Comparison of ENCODE assay signal across 1 cellular context in the genomic region with DNA sequence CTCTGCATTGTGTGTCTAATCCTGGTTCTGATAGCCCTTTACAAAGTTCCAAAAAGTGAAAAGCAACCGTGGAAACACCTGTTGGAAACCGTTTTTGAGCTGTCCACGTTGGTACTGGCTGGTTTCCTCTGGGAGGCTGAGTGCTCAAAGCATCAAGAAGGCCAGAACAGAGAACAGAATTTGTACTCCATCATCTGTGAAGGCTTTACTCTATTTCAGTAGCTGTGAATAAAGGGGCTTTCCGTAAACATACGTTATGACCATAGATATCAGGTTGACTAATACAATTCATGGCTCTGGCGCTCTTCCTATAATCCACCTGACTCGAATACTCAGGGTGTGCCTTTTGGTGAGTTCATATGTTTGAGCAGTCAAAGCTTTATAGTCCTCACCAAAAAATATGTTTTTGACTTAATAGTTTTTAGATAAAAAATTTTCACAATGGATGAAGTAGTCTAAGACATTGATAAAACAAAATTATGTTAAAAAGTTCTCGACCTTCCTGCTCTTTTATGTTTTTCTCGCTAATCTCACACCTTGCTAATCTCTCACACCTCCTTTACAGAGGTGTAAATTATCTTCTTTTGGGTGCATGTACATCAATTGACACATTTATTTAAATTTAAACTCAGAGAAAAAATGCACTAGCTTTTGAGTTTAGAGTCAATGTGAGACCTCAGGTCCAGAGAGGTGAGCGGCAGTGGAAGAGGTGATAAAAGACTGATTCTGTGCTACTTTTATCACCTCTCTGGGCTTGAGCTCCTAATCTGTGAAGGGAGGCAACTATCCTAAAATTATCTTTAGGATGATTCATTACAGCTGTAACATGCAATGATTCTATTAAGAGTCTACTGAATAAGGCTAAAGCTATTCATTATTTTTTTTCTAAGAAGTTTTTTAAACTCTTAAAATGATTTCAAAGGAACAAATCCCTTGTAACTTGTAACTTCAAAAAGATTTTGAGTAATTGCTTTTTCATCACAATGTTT.
A peak's percentile ranks its signal among the peaks of the same experiment; 100 is the strongest.
TF ChIP-seq lines count a peak whose summit lies in the region.

No MANE protein-coding gene starts in this region.

TF ChIP-seq in GM12878, 131 proteins besides CTCF, POLR2A, EP300 and RAD21 (continued from another document and continues in another):
- TF ChIP-seq, protein P1, sequence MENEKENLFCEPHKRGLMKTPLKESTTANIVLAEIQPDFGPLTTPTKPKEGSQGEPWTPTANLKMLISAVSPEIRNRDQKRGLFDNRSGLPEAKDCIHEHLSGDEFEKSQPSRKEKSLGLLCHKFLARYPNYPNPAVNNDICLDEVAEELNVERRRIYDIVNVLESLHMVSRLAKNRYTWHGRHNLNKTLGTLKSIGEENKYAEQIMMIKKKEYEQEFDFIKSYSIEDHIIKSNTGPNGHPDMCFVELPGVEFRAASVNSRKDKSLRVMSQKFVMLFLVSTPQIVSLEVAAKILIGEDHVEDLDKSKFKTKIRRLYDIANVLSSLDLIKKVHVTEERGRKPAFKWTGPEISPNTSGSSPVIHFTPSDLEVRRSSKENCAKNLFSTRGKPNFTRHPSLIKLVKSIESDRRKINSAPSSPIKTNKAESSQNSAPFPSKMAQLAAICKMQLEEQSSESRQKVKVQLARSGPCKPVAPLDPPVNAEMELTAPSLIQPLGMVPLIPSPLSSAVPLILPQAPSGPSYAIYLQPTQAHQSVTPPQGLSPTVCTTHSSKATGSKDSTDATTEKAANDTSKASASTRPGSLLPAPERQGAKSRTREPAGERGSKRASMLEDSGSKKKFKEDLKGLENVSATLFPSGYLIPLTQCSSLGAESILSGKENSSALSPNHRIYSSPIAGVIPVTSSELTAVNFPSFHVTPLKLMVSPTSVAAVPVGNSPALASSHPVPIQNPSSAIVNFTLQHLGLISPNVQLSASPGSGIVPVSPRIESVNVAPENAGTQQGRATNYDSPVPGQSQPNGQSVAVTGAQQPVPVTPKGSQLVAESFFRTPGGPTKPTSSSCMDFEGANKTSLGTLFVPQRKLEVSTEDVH (IDR thresholded peaks at IDR 0.05; ENCODE audit: low read depth, partially characterized antibody), result no peak
- TF ChIP-seq IKZF2 (IDR thresholded peaks at IDR 0.05), result peak; percentile 44 to 47
- TF ChIP-seq HDGF (IDR thresholded peaks at IDR 0.05), result no peak
- TF ChIP-seq TAF1 (IDR thresholded peaks at IDR 0.05; ENCODE audit: borderline replicate concordance, low read depth, low read length), result no peak
- TF ChIP-seq IRF4 (IDR thresholded peaks at IDR 0.05; ENCODE audit: low read depth, low read length), result peak; percentile 64; the same call in 1 of the 2 replicates
- TF ChIP-seq WRNIP1 (IDR thresholded peaks at IDR 0.05; ENCODE audit: borderline replicate concordance, low read depth, low read length), result no peak
- peak; percentile 71; the same call in 1 of the 2 replicates for TF ChIP-seq EED (IDR thresholded peaks at IDR 0.05; ENCODE audit: low read depth)
- TF ChIP-seq RCOR1 (conservative IDR thresholded peaks at IDR 0.05; ENCODE audit: low read depth, low read length), result no peak
- TF ChIP-seq TCF7 (IDR thresholded peaks at IDR 0.05; ENCODE audit: borderline replicate concordance), result no peak
- TF ChIP-seq, protein P2, sequence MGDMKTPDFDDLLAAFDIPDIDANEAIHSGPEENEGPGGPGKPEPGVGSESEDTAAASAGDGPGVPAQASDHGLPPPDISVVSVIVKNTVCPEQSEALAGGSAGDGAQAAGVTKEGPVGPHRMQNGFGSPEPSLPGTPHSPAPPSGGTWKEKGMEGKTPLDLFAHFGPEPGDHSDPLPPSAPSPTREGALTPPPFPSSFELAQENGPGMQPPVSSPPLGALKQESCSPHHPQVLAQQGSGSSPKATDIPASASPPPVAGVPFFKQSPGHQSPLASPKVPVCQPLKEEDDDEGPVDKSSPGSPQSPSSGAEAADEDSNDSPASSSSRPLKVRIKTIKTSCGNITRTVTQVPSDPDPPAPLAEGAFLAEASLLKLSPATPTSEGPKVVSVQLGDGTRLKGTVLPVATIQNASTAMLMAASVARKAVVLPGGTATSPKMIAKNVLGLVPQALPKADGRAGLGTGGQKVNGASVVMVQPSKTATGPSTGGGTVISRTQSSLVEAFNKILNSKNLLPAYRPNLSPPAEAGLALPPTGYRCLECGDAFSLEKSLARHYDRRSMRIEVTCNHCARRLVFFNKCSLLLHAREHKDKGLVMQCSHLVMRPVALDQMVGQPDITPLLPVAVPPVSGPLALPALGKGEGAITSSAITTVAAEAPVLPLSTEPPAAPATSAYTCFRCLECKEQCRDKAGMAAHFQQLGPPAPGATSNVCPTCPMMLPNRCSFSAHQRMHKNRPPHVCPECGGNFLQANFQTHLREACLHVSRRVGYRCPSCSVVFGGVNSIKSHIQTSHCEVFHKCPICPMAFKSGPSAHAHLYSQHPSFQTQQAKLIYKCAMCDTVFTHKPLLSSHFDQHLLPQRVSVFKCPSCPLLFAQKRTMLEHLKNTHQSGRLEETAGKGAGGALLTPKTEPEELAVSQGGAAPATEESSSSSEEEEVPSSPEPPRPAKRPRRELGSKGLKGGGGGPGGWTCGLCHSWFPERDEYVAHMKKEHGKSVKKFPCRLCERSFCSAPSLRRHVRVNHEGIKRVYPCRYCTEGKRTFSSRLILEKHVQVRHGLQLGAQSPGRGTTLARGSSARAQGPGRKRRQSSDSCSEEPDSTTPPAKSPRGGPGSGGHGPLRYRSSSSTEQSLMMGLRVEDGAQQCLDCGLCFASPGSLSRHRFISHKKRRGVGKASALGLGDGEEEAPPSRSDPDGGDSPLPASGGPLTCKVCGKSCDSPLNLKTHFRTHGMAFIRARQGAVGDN (IDR thresholded peaks at IDR 0.05), result peak; percentile 59
- no peak for TF ChIP-seq MYC (IDR thresholded peaks at IDR 0.05; ENCODE audit: insufficient read depth, insufficient read length, insufficient replicate concordance, low read length, severe bottlenecking)
- TF ChIP-seq MXI1 (IDR thresholded peaks at IDR 0.05; ENCODE audit: low read depth, low read length), result 0 out of 2 replicates have a peak, but pooled peaks have one; percentile 37
- TF ChIP-seq FOS (IDR thresholded peaks at IDR 0.05; ENCODE audit: borderline replicate concordance, extremely low read depth, insufficient read length), result no peak
- TF ChIP-seq POLR2AphosphoS5 (IDR thresholded peaks at IDR 0.05; ENCODE audit: low read length), result peak; percentile 25; the same call in 1 of the 2 replicates
- peak; percentile 81 for TF ChIP-seq JUNB (IDR thresholded peaks at IDR 0.05)
- 0 out of 2 replicates have a peak, but pooled peaks have one; percentile 13 for TF ChIP-seq CREB1 (IDR thresholded peaks at IDR 0.05; ENCODE audit: low read depth)
- TF ChIP-seq NR2C2 (IDR thresholded peaks at IDR 0.05; ENCODE audit: borderline replicate concordance, control insufficient read depth, insufficient read length, low read depth), result no peak
- TF ChIP-seq SREBF1 (IDR thresholded peaks at IDR 0.05; ENCODE audit: low read length), result no peak
- no peak for TF ChIP-seq STAT3 (IDR thresholded peaks at IDR 0.05; ENCODE audit: low read depth, low read length)
- TF ChIP-seq NFXL1 (IDR thresholded peaks at IDR 0.05; ENCODE audit: borderline replicate concordance), result no peak
- TF ChIP-seq SUPT20H (IDR thresholded peaks at IDR 0.05; ENCODE audit: borderline replicate concordance, control insufficient read depth, low read depth, low read length), result no peak
- no peak for TF ChIP-seq ZBED1 (IDR thresholded peaks at IDR 0.05; ENCODE audit: borderline replicate concordance)
- TF ChIP-seq ZNF217 (IDR thresholded peaks at IDR 0.05), result no peak
- TF ChIP-seq, protein P3, sequence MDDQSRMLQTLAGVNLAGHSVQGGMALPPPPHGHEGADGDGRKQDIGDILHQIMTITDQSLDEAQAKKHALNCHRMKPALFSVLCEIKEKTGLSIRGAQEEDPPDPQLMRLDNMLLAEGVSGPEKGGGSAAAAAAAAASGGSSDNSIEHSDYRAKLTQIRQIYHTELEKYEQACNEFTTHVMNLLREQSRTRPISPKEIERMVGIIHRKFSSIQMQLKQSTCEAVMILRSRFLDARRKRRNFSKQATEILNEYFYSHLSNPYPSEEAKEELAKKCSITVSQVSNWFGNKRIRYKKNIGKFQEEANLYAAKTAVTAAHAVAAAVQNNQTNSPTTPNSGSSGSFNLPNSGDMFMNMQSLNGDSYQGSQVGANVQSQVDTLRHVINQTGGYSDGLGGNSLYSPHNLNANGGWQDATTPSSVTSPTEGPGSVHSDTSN (IDR thresholded peaks at IDR 0.05; ENCODE audit: insufficient replicate concordance, low read depth, low read length), result peak; percentile 57
- TF ChIP-seq, protein P4, sequence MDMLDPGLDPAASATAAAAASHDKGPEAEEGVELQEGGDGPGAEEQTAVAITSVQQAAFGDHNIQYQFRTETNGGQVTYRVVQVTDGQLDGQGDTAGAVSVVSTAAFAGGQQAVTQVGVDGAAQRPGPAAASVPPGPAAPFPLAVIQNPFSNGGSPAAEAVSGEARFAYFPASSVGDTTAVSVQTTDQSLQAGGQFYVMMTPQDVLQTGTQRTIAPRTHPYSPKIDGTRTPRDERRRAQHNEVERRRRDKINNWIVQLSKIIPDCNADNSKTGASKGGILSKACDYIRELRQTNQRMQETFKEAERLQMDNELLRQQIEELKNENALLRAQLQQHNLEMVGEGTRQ (IDR thresholded peaks at IDR 0.05; ENCODE audit: borderline replicate concordance, low read depth, low read length), result no peak
- no peak for TF ChIP-seq POLR2AphosphoS2 (IDR thresholded peaks at IDR 0.05; ENCODE audit: low read depth, low read length)
- TF ChIP-seq, protein P5, sequence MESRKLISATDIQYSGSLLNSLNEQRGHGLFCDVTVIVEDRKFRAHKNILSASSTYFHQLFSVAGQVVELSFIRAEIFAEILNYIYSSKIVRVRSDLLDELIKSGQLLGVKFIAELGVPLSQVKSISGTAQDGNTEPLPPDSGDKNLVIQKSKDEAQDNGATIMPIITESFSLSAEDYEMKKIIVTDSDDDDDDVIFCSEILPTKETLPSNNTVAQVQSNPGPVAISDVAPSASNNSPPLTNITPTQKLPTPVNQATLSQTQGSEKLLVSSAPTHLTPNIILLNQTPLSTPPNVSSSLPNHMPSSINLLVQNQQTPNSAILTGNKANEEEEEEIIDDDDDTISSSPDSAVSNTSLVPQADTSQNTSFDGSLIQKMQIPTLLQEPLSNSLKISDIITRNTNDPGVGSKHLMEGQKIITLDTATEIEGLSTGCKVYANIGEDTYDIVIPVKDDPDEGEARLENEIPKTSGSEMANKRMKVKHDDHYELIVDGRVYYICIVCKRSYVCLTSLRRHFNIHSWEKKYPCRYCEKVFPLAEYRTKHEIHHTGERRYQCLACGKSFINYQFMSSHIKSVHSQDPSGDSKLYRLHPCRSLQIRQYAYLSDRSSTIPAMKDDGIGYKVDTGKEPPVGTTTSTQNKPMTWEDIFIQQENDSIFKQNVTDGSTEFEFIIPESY (IDR thresholded peaks at IDR 0.05), result no peak
- TF ChIP-seq MYB (IDR thresholded peaks at IDR 0.05; ENCODE audit: borderline replicate concordance, low read depth, low read length), result no peak
- TF ChIP-seq NFIC (IDR thresholded peaks at IDR 0.05; ENCODE audit: low read depth, low read length), result peak; percentile 70
- TF ChIP-seq GATAD2B (conservative IDR thresholded peaks at IDR 0.05; ENCODE audit: low read depth), result peak; percentile 66
- no peak for TF ChIP-seq ZSCAN29 (IDR thresholded peaks at IDR 0.05)
- no peak for TF ChIP-seq CBX3 (IDR thresholded peaks at IDR 0.05; ENCODE audit: borderline replicate concordance, low read depth)
- no peak for TF ChIP-seq CHD1 (IDR thresholded peaks at IDR 0.05; ENCODE audit: low read depth, low read length)
- TF ChIP-seq BRCA1 (IDR thresholded peaks at IDR 0.05; ENCODE audit: low read depth, low read length), result no peak
- TF ChIP-seq, protein P6, sequence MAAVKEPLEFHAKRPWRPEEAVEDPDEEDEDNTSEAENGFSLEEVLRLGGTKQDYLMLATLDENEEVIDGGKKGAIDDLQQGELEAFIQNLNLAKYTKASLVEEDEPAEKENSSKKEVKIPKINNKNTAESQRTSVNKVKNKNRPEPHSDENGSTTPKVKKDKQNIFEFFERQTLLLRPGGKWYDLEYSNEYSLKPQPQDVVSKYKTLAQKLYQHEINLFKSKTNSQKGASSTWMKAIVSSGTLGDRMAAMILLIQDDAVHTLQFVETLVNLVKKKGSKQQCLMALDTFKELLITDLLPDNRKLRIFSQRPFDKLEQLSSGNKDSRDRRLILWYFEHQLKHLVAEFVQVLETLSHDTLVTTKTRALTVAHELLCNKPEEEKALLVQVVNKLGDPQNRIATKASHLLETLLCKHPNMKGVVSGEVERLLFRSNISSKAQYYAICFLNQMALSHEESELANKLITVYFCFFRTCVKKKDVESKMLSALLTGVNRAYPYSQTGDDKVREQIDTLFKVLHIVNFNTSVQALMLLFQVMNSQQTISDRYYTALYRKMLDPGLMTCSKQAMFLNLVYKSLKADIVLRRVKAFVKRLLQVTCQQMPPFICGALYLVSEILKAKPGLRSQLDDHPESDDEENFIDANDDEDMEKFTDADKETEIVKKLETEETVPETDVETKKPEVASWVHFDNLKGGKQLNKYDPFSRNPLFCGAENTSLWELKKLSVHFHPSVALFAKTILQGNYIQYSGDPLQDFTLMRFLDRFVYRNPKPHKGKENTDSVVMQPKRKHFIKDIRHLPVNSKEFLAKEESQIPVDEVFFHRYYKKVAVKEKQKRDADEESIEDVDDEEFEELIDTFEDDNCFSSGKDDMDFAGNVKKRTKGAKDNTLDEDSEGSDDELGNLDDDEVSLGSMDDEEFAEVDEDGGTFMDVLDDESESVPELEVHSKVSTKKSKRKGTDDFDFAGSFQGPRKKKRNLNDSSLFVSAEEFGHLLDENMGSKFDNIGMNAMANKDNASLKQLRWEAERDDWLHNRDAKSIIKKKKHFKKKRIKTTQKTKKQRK (IDR thresholded peaks at IDR 0.05; ENCODE audit: low read depth, low read length), result no peak
- TF ChIP-seq RAD51 (IDR thresholded peaks at IDR 0.05), result no peak
- TF ChIP-seq LARP7 (IDR thresholded peaks at IDR 0.05), result no peak
- TF ChIP-seq MEF2B (IDR thresholded peaks at IDR 0.05; ENCODE audit: partially characterized antibody, poor library complexity, severe bottlenecking), result peak; percentile 93
- TF ChIP-seq, protein P7, sequence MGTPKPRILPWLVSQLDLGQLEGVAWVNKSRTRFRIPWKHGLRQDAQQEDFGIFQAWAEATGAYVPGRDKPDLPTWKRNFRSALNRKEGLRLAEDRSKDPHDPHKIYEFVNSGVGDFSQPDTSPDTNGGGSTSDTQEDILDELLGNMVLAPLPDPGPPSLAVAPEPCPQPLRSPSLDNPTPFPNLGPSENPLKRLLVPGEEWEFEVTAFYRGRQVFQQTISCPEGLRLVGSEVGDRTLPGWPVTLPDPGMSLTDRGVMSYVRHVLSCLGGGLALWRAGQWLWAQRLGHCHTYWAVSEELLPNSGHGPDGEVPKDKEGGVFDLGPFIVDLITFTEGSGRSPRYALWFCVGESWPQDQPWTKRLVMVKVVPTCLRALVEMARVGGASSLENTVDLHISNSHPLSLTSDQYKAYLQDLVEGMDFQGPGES (IDR thresholded peaks at IDR 0.05), result no peak
- TF ChIP-seq HDAC2 (IDR thresholded peaks at IDR 0.05), result no peak
- TF ChIP-seq HDAC6 (IDR thresholded peaks at IDR 0.05; ENCODE audit: unreplicated experiment), result no peak
- peak in 1 of 2 experiments; percentile 68; a peak in 2 of 4 replicates for TF ChIP-seq ETV6 (conservative IDR thresholded peaks at IDR 0.05 in 1 of 2, IDR thresholded peaks at IDR 0.05 in 1 of 2; ENCODE audit: borderline replicate concordance in 1 of 2, low read depth in 1 of 2)
